ENCODE assay signal across 8 cellular contexts in the genomic region with DNA sequence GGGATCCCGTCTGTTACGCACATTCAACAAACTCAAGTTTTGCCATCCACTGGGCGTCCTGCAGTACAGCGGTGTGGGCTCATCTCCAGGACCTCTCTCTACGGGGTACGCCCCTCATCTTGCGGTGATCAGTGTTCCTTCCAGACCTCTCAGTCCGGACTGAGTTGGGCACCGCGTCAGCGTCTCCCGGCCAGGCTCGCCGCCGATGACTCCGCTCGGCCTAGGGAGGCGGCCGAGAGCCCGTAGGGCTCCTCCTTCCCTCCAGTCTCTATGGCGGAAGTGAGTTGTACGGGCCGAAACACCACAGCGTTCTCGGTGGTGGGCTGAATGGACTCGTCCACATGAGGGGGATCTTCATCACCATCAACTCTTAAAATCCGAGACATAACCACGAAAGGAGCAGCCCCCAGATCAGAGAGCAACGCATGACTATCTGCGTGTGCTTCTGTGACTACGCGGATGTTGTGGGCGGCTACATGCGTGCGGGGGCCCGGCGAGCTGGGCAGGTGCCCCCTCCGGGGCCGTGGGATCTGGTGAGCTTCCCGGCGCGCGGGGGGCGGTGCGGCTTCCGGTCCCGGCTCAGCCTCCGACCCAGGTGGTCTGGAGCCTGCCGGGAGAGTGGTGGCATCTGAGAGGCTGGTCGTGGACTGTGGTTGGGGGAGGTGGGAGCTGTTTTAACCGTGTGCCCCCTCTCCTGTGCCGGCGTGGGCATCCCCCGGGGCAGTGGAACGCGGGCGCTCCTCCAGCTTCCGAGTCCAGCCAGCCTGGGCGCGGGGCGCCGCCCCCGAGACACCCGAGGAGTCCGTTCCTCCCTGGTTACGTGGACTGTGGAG. TPM values are rescaled to one million over a fixed set of nuclear protein-coding genes. Genes with fewer than 3 reads are reported as not detected.
DNase-seq lines count a peak whose midpoint lies in the region; ATAC-seq and TF ChIP-seq lines count a peak whose summit lies in the region.

A gene with protein sequence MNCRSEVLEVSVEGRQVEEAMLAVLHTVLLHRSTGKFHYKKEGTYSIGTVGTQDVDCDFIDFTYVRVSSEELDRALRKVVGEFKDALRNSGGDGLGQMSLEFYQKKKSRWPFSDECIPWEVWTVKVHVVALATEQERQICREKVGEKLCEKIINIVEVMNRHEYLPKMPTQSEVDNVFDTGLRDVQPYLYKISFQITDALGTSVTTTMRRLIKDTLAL (plus strand): TSS at position 569 of the 833 bp plus-strand sequence. CDS start 3,673 bp downstream, outside the sequence.

- H3K27ac ChIP-seq in DND-41 (ENCODE audit: low read length), result peak within 1 kb of the TSS; percentile 94
- H3K27ac ChIP-seq in muscle layer of colon (ENCODE audit: low read depth, low read length), result peak within 1 kb of the TSS; percentile 100

- H3K9me3 ChIP-seq in DND-41 (ENCODE audit: insufficient read depth, low read length, severe bottlenecking), result no peaks in the 10 kb centered on the region
- no peaks in the 10 kb centered on the region for H3K9me3 ChIP-seq in muscle layer of colon (ENCODE audit: low read length)

- DNase-seq in DND-41, result peak; percentile 90
- peak; percentile 62 for DNase-seq in KG1 (lab: John Stamatoyannopoulos, UW)
- peak; percentile 77 for DNase-seq in activated T-cell treated with anti-CD3 and anti-CD28 coated beads, Interleukin-2, amount 50 U/mL, for 4 hours
- peak; percentile 67 to 86 for DNase-seq in stimulated activated CD8-positive, alpha-beta memory T cell treated with anti-CD3 and anti-CD28 coated beads, Interleukin-7, amount 100 ng/mL, for 48 hours (ENCODE audit: extremely low read depth in 1 of 2, low read depth in 1 of 2)

- peak within 1 kb of the TSS; percentile 98 for H2AFZ ChIP-seq in DND-41 (ENCODE audit: low read depth, low read length)

- H3K4me1 ChIP-seq in DND-41 (ENCODE audit: insufficient read depth, low read length) (peaks cover 46% of the 10 kb centered on the region), muscle layer of colon (ENCODE audit: insufficient read depth, low read length) (peaks cover 21% of the 10 kb centered on the region)

- H3K36me3 Mint-ChIP-seq in activated T-cell treated with anti-CD3 and anti-CD28 coated beads, Interleukin-2, amount 50 U/mL, for 4 hours (ENCODE audit: insufficient read depth), result peaks cover 13% of the 10 kb centered on the region

- peaks cover 46% of the 10 kb centered on the region for H3K4me1 Mint-ChIP-seq in activated T-cell treated with anti-CD3 and anti-CD28 coated beads, Interleukin-2, amount 50 U/mL, for 4 hours (ENCODE audit: low read depth)

- H3K9me3 Mint-ChIP-seq in activated T-cell treated with anti-CD3 and anti-CD28 coated beads, Interleukin-2, amount 50 U/mL, for 4 hours, result no peaks in the 10 kb centered on the region

- H3K4me3 ChIP-seq in DND-41 (ENCODE audit: low read depth in 1 of 2, low read length in 2 of 2) (peak within 1 kb of the TSS; percentile 77 to 87), muscle layer of colon (ENCODE audit: low read depth in 1 of 2, low read length in 2 of 2) (peak within 1 kb of the TSS; percentile 85 to 100)

- H3K79me2 ChIP-seq in DND-41 (ENCODE audit: insufficient read depth, low read length), result peaks cover 46% of the 10 kb centered on the region

- H3K36me3 ChIP-seq in DND-41 (ENCODE audit: insufficient read depth, low read length), result peaks cover 27% of the 10 kb centered on the region
- peaks cover 18% of the 10 kb centered on the region for H3K36me3 ChIP-seq in muscle layer of colon (ENCODE audit: insufficient read depth, low read length)

- peak; percentile 97 for ATAC-seq in DND-41 (ENCODE audit: insufficient read depth, low read depth)
- peak; percentile 94 for ATAC-seq in GM21723 (IDR thresholded peaks at IDR 0.05; ENCODE audit: unreplicated experiment)
- peak; percentile 98 for ATAC-seq in activated T-cell treated with anti-CD3 and anti-CD28 coated beads, Interleukin-2, amount 50 U/mL, for 4 hours
- ATAC-seq in esophagus mucosa, result peak; percentile 97

- H3K9ac ChIP-seq in DND-41 (ENCODE audit: low read depth, low read length) (peak within 1 kb of the TSS; percentile 75), muscle layer of colon (ENCODE audit: low read length) (peak within 1 kb of the TSS; percentile 69)

- peak; percentile 98 for TF ChIP-seq CTCF in DND-41 (IDR thresholded peaks at IDR 0.05; ENCODE audit: borderline replicate concordance, extremely low read depth, low read length, poor library complexity, severe bottlenecking)

- peak within 1 kb of the TSS; percentile 97 for H3K4me3 Mint-ChIP-seq in activated T-cell treated with anti-CD3 and anti-CD28 coated beads, Interleukin-2, amount 50 U/mL, for 4 hours

- H4K20me1 ChIP-seq in DND-41 (ENCODE audit: insufficient read depth, low read length), result peaks cover 14% of the 10 kb centered on the region; the same call in 1 of the 2 replicates

- peak within 1 kb of the TSS; percentile 96 for H3K4me2 ChIP-seq in DND-41 (ENCODE audit: insufficient read depth, low read length)

- H3K27me3 ChIP-seq in DND-41 (ENCODE audit: insufficient read depth, low read length, poor library complexity) (no peaks in the 10 kb centered on the region), muscle layer of colon (ENCODE audit: control insufficient read depth in 1 of 2, insufficient read depth in 2 of 2, low read length in 2 of 2) (no peaks in the 10 kb centered on the region)

- no peaks in the 10 kb centered on the region for H3K27me3 Mint-ChIP-seq in activated T-cell treated with anti-CD3 and anti-CD28 coated beads, Interleukin-2, amount 50 U/mL, for 4 hours (ENCODE audit: low read depth)

TF ChIP-seq in PFSK-1, 5 proteins besides CTCF, POLR2A, EP300 and RAD21:
- TF ChIP-seq TAF1 (IDR thresholded peaks at IDR 0.05; ENCODE audit: borderline replicate concordance, insufficient read depth, low read length), result peak; percentile 88; the same call in 1 of the 2 replicates
- peak; percentile 89 for TF ChIP-seq FOXP2 (optimal IDR thresholded peaks at IDR 0.05; ENCODE audit: borderline replicate concordance, extremely low read depth, extremely low read length, insufficient read depth)
- TF ChIP-seq, protein P1, sequence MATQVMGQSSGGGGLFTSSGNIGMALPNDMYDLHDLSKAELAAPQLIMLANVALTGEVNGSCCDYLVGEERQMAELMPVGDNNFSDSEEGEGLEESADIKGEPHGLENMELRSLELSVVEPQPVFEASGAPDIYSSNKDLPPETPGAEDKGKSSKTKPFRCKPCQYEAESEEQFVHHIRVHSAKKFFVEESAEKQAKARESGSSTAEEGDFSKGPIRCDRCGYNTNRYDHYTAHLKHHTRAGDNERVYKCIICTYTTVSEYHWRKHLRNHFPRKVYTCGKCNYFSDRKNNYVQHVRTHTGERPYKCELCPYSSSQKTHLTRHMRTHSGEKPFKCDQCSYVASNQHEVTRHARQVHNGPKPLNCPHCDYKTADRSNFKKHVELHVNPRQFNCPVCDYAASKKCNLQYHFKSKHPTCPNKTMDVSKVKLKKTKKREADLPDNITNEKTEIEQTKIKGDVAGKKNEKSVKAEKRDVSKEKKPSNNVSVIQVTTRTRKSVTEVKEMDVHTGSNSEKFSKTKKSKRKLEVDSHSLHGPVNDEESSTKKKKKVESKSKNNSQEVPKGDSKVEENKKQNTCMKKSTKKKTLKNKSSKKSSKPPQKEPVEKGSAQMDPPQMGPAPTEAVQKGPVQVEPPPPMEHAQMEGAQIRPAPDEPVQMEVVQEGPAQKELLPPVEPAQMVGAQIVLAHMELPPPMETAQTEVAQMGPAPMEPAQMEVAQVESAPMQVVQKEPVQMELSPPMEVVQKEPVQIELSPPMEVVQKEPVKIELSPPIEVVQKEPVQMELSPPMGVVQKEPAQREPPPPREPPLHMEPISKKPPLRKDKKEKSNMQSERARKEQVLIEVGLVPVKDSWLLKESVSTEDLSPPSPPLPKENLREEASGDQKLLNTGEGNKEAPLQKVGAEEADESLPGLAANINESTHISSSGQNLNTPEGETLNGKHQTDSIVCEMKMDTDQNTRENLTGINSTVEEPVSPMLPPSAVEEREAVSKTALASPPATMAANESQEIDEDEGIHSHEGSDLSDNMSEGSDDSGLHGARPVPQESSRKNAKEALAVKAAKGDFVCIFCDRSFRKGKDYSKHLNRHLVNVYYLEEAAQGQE (IDR thresholded peaks at IDR 0.05; ENCODE audit: insufficient read depth in 1 of 2, low read depth in 2 of 2, low read length in 2 of 2), result 0 out of 4 replicates have a peak, but pooled peaks of 1 of the 2 experiments have one; percentile 24
- peak; percentile 84 for TF ChIP-seq POLR2AphosphoS5 (IDR thresholded peaks at IDR 0.05; ENCODE audit: low read depth, low read length)
- TF ChIP-seq SIN3A (IDR thresholded peaks at IDR 0.05; ENCODE audit: borderline replicate concordance, insufficient read depth, low read length), result peak; percentile 49; the same call in 1 of the 2 replicates

RNA-seq across cellular contexts. Expression of the gene that starts here (rescaled TPM):
- polyA plus RNA-seq in PFSK-1 (2012; ENCODE audit: insufficient read length, low read depth), result 143 TPM
- total RNA-seq in activated T-cell treated with anti-CD3 and anti-CD28 coated beads, Interleukin-2, amount 50 U/mL, for 4 hours, result 10 to 100 TPM; 59.6 to 69.7 (median 62.0) TPM
- 35.2 TPM for total RNA-seq in esophagus mucosa

Comparison
In these comparisons a context has a peak if more than half of its experiments do, and no peak if none do; other contexts are left out.
1. Peak in every context shown above with its lines: DNase-seq, ATAC-seq, H3K4me3 ChIP-seq and H3K27ac ChIP-seq.